In the genomic region with DNA sequence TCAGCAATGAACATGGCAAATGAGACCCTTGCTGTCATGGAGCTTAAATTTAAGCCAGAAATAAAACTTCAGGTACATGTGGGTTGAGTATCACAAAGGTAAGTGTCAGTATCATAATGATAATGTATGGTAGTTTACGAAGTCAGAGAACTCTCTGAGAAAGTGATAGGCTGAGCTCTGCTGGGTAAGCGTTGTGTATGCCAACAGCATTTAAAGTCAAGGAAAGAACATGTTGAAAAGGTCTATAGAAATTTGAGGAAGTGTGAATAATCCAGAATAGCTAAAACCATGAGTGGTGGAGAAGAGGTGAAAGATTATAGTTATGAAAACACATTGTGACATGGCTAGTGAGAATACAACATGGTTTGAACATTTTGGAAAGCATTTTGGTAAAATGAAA, we compare ENCODE assay signal across 12 cellular contexts. TPM values are rescaled to one million over a fixed set of nuclear protein-coding genes. Genes with fewer than 3 reads are reported as not detected.
DNase-seq lines count a peak whose midpoint lies in the region; ATAC-seq, FAIRE-seq and TF ChIP-seq lines count a peak whose summit lies in the region.
"Had no signal": no experiment of that assay in that cellular context is flagged by ENCODE, and none has a peak within 500 bp of the region (broad histone marks: within the 10 kb centered on the region; RNA-seq: fewer than 3 reads in every experiment).

No MANE protein-coding gene starts in this region.

- in situ Hi-C loops in K562 (cut with MboI), result no loop called here

- H4K91ac ChIP-seq in neuronal stem cell (ENCODE audit: low read depth, low read length, poor library complexity), result no peak overlapping the region

- no peaks in the 10 kb centered on the region for H3K27me3 Mint-ChIP-seq in CD4-positive, alpha-beta T cell

- H2BK12ac ChIP-seq in neuronal stem cell (ENCODE audit: low read length), result no peak overlapping the region

- no peaks in the 10 kb centered on the region for H4K20me1 ChIP-seq in K562 (replicated peaks; ENCODE audit: control insufficient read depth, insufficient read depth, low read length)

- H2BK120ac ChIP-seq in neuronal stem cell (ENCODE audit: low read depth, low read length), result no peak overlapping the region

- H3K36me3 ChIP-seq in K562 (ENCODE audit: control insufficient read depth, insufficient read depth, low read length), result no peaks in the 10 kb centered on the region; the same call in 2 of the 3 replicates
- H3K36me3 ChIP-seq in neuronal stem cell (replicated peaks in 1 of 2; ENCODE audit: control insufficient read depth in 2 of 2, insufficient read depth in 2 of 2, low read length in 2 of 2), result no peaks in the 10 kb centered on the region
- H3K36me3 ChIP-seq: esophagus muscularis mucosa had no signal

- H2BK5ac ChIP-seq in neuronal stem cell (ENCODE audit: low read length), result no peak overlapping the region

- no peak for TF ChIP-seq RAD21 in K562 (CRISPR knock-in tag; conservative IDR thresholded peaks at IDR 0.05 in 1 of 2, IDR thresholded peaks at IDR 0.05 in 1 of 2)

- no peaks in the 10 kb centered on the region for H3K9me3 ChIP-seq in CD4-positive, alpha-beta T cell (ENCODE audit: control insufficient read depth, low read length)
- no peaks in the 10 kb centered on the region for H3K9me3 ChIP-seq in K562 (replicated peaks; ENCODE audit: control insufficient read depth, insufficient read depth, low read depth, low read length)
- no peaks in the 10 kb centered on the region for H3K9me3 ChIP-seq in neuronal stem cell (replicated peaks in 1 of 2; ENCODE audit: control insufficient read depth in 2 of 2, insufficient read depth in 1 of 2, low read depth in 1 of 2, low read length in 2 of 2)
- H3K9me3 ChIP-seq: esophagus muscularis mucosa had no signal

- H3K9me3 Mint-ChIP-seq in CD4-positive, alpha-beta T cell, result no peaks in the 10 kb centered on the region

- H3K4me2 ChIP-seq in K562 (ENCODE audit: insufficient read depth, low read length) (no peak overlapping the region), neuronal stem cell (ENCODE audit: insufficient read depth, low read length, poor library complexity, severe bottlenecking) (no peak overlapping the region)

- no peak overlapping the region for H3K23ac ChIP-seq in neuronal stem cell (ENCODE audit: low read depth, low read length, poor library complexity)

- peak overlapping the region; percentile 12 for H3K4me3 Mint-ChIP-seq in CD4-positive, alpha-beta T cell

- intact Hi-C loops in CD4-positive, alpha-beta T cell (cut with DNase I, micrococcal nuclease), result loop anchor here in 1 of 2 experiments (10.0 kb wide), 1 partner anchor 50 kb away; no protein-coding TSS in a partner anchor
- intact Hi-C loops in K562 (cut with micrococcal nuclease), result loop anchor here (5.0 kb wide), 1 partner anchor 67 kb away; no protein-coding TSS in a partner anchor

- no peak overlapping the region for H3K18ac ChIP-seq in neuronal stem cell (ENCODE audit: low read length)

- no peak overlapping the region for H3K27ac Mint-ChIP-seq in CD4-positive, alpha-beta T cell

- DNase-seq in CD4-positive, alpha-beta T cell, result no peak
- DNase-seq in KG1 (lab: John Stamatoyannopoulos, UW) (peak; percentile 26), K562 (ENCODE audit: extremely low read depth in 1 of 4, low spot score in 3 of 4) (no peak), NCI-H1436 (lab: John Stamatoyannopoulos, UW) (no peak), neuronal stem cell (ENCODE audit: low spot score) (no peak), NCI-H2081 treated with DMSO at 0.1 percent for 48 hours (lab: John Stamatoyannopoulos, UW) (no peak), NCI-H2227 treated with DMSO at 0.1 percent for 48 hours (lab: John Stamatoyannopoulos, UW) (no peak)
- DNase-seq: activated effector memory CD4-positive, alpha-beta T cell treated with anti-CD3 and anti-CD28 coated beads, Interleukin-2, amount 50 U/mL, for 16 hours; C1 segment of cervical spinal cord; NCI-H2029 had no signal

- CTCF ChIA-PET in CD4-positive, alpha-beta T cell (lab: Charles Lee), result interaction anchor here (0.7 kb wide), 1 partner anchor 17 kb away, joined by 3 read pairs; a partner anchor contains a TSS
- CTCF ChIA-PET in K562 (lab: Yijun Ruan, JAX; ENCODE audit: low intra/inter-chr PET ratio), result no interaction called here

- H3K4me3 ChIP-seq in K562 (no peak overlapping the region), neuronal stem cell (ENCODE audit: low read length in 2 of 2) (no peak overlapping the region)
- H3K4me3 ChIP-seq: esophagus muscularis mucosa had no signal

- no peaks in the 10 kb centered on the region for H3K79me2 ChIP-seq in K562 (ENCODE audit: control insufficient read depth, insufficient read depth, low read length)

- no peak overlapping the region for H2AK5ac ChIP-seq in neuronal stem cell (ENCODE audit: low read depth, low read length)

- no peaks in the 10 kb centered on the region for H3K36me3 Mint-ChIP-seq in CD4-positive, alpha-beta T cell (ENCODE audit: low read depth)

- no peaks in the 10 kb centered on the region for H3K9me1 ChIP-seq in K562 (ENCODE audit: control insufficient read depth, insufficient read depth, low read length)

- H3K4me1 ChIP-seq in K562 (replicated peaks in 1 of 2; ENCODE audit: control insufficient read depth in 2 of 2, insufficient read depth in 2 of 2, low read length in 2 of 2) (peaks cover 0 to 11% of the 10 kb centered on the region in 2 experiments; a peak in 3 of 5 replicates), neuronal stem cell (ENCODE audit: control insufficient read depth in 2 of 2, insufficient read depth in 1 of 2, low read depth in 1 of 2, low read length in 2 of 2) (no peaks in the 10 kb centered on the region)

- TF ChIP-seq CTCF in CD4-positive, alpha-beta T cell (IDR thresholded peaks at IDR 0.05), result no peak
- no peak for TF ChIP-seq CTCF in K562 (IDR thresholded peaks at IDR 0.05 in 2 of 3, conservative IDR thresholded peaks at IDR 0.05 in 1 of 3; ENCODE audit: insufficient read depth in 2 of 3, low read depth in 1 of 3, low read length in 3 of 3)

- BruUV-seq in K562 (replicated peaks; lab: Mats Ljungman, UMichigan), result no TSS peak

- no peak for FAIRE-seq in K562 (lab: Jason Lieb, UNC)

- POLR2A ChIA-PET in CD4-positive, alpha-beta T cell (lab: Charles Lee), result interaction anchor here (1.2 to 2.8 kb wide), 2 partner anchors 17 to 59 kb away, joined by 6 to 19 read pairs; a partner anchor contains a TSS
- POLR2A ChIA-PET in K562 (lab: Yijun Ruan, JAX), result interaction anchor here (0.8 kb wide), 1 partner anchor 26 kb away, joined by 3 read pairs; no protein-coding TSS in a partner anchor

- WGBS in K562 (ENCODE audit: insufficient coverage, low coverage, missing lambda C conversion rate), result 77% methylated on average over 2 of the region's 2 CpGs
- no CpG with 5 or more reads among the region's 2 CpGs for WGBS in neuronal stem cell (ENCODE audit: extremely low coverage in 2 of 2, insufficient read length in 2 of 2, insufficient replicate concordance in 1 of 2), 2 donors

- peaks cover 42% of the 10 kb centered on the region for H3K4me1 Mint-ChIP-seq in CD4-positive, alpha-beta T cell (ENCODE audit: low read depth)

- H3K9ac ChIP-seq in K562 (ENCODE audit: insufficient read depth in 1 of 2, low read depth in 2 of 2, low read length in 2 of 2), result no peak overlapping the region
- no peak overlapping the region for H3K9ac ChIP-seq in neuronal stem cell (ENCODE audit: low read depth, low read length, poor library complexity)

- H3K79me1 ChIP-seq in neuronal stem cell (ENCODE audit: low read depth, low read length), result no peaks in the 10 kb centered on the region

- no peak for ATAC-seq in CD4-positive, alpha-beta T cell (ENCODE audit: poor library complexity)
- ATAC-seq in GM18870 (IDR thresholded peaks at IDR 0.05; ENCODE audit: unreplicated experiment) (peak; percentile 21), K562 (no peak)

- H2AFZ ChIP-seq in K562 (ENCODE audit: low read depth, low read length) (no peak overlapping the region), neuronal stem cell (ENCODE audit: low read length) (no peak overlapping the region)

- no peak overlapping the region for H4K8ac ChIP-seq in neuronal stem cell (ENCODE audit: low read depth, low read length)

- TF ChIP-seq POLR2A in K562 (conservative IDR thresholded peaks at IDR 0.05), result no peak

- no peak overlapping the region for H2BK15ac ChIP-seq in neuronal stem cell (ENCODE audit: low read length)

- H3K27me3 ChIP-seq in CD4-positive, alpha-beta T cell (ENCODE audit: control insufficient read depth, insufficient read depth, low read length), result no peaks in the 10 kb centered on the region
- H3K27me3 ChIP-seq in K562 (ENCODE audit: control insufficient read depth in 2 of 2, insufficient read depth in 2 of 2, low read length in 2 of 2), result no peaks in the 10 kb centered on the region
- H3K27me3 ChIP-seq in neuronal stem cell (ENCODE audit: control insufficient read depth in 3 of 3, insufficient read depth in 3 of 3, low read depth in 1 of 3, low read length in 3 of 3), result no peaks in the 10 kb centered on the region
- H3K27me3 ChIP-seq: esophagus muscularis mucosa had no signal

- H3K14ac ChIP-seq in neuronal stem cell (ENCODE audit: low read length), result no peak overlapping the region

- no peak for TF ChIP-seq EP300 in K562 (IDR thresholded peaks at IDR 0.05; ENCODE audit: low read length)

- H3K4ac ChIP-seq in neuronal stem cell (ENCODE audit: low read length), result no peak overlapping the region

- no peak overlapping the region for H3K27ac ChIP-seq in CD4-positive, alpha-beta T cell (ENCODE audit: low read depth, low read length)
- H3K27ac ChIP-seq in K562 (ENCODE audit: extremely low read depth, low read depth, low read length) (no peak overlapping the region), neuronal stem cell (replicated peaks; ENCODE audit: low read length) (no peak overlapping the region)
- H3K27ac ChIP-seq: esophagus muscularis mucosa had no signal

RNA-seq across cellular contexts. Expression of a gene that starts 17.4 kb away (rescaled TPM):
- total RNA-seq in CD4-positive, alpha-beta T cell, result 10 to 100 TPM; 28.5 to 32.6 TPM
- total RNA-seq in K562 (2011; cell fraction: chromatin; rRNA removed; ENCODE audit: low replicate concordance), result 294 and 379 TPM in 2 replicates
- 320 and 363 TPM in 2 replicates for total RNA-seq in K562 (2011; cell fraction: nucleolus; rRNA removed)
- total RNA-seq in K562 (2011; cell fraction: nucleoplasm; rRNA removed), result 387 and 390 TPM in 2 replicates
- 113 and 115 TPM in 2 replicates for total RNA-seq in K562 (2014; rRNA removed)
- 187 and 206 TPM in 2 replicates for total RNA-seq in K562 (2014; rRNA removed; fragmentation: Illumina TruSeq; extraction: Trizol)
- total RNA-seq in K562 (2015; rRNA removed; fragmentation: Illumina TruSeq; extraction: Trizol), result 201 and 205 TPM in 2 replicates
- total RNA-seq in K562 (2021), result 162 and 170 TPM in 2 replicates
- 148 and 304 TPM in 2 replicates for polyA plus RNA-seq in K562 (2011; rRNA removed)
- polyA plus RNA-seq in K562 (2011; cell fraction: cytosol; rRNA removed), result 120 and 135 TPM in 2 replicates
- polyA plus RNA-seq in K562 (2011; cell fraction: nucleus; rRNA removed), result 81.1 and 102 TPM in 2 replicates
- 217 and 283 TPM in 2 replicates for polyA plus RNA-seq in K562 (2012)
- 148 and 160 TPM in 2 replicates for polyA plus RNA-seq in K562 (2014; fragmentation: Illumina TruSeq; extraction: Trizol)
- polyA plus RNA-seq in K562 (2014; fragmentation: Nextera tagmentation; extraction: Ambion mirVana), result 100 to 1,000 TPM; 350 to 403 TPM
- polyA plus RNA-seq in K562 (2014; rRNA removed), result 137 and 141 TPM in 2 replicates
- 161 and 254 TPM in 2 replicates for polyA minus RNA-seq in K562 (2011; rRNA and poly(A)+ RNA removed)
- polyA minus RNA-seq in K562 (2011; cell fraction: cytosol; rRNA and poly(A)+ RNA removed), result 100 and 143 TPM in 2 replicates
- polyA minus RNA-seq in K562 (2011; cell fraction: nucleus; rRNA and poly(A)+ RNA removed), result 156 and 191 TPM in 2 replicates
- 63.6 TPM for polyA plus RNA-seq in neuronal stem cell (2013, experiment 1 of 2)
- polyA plus RNA-seq in neuronal stem cell (2013, experiment 2 of 2), result 61.4 TPM
